8 cellular contexts compared by ENCODE assay signal in genomic region chr7:12686894-12687212, GRCh38. TPM values are rescaled to one million over a fixed set of nuclear protein-coding genes. Genes with fewer than 3 reads are reported as not detected.
A peak's percentile ranks its signal among the peaks of the same experiment; 100 is the strongest.
DNase-seq lines count a peak whose midpoint lies in the region; ATAC-seq and TF ChIP-seq lines count a peak whose summit lies in the region.

No MANE protein-coding gene starts in this region.

- peaks cover 25% of the 10 kb centered on the region for H3K36me3 Mint-ChIP-seq in MCF 10A (ENCODE audit: insufficient read depth, unreplicated experiment)

- DNase-seq in AG04449 (ENCODE audit: low read depth, low spot score): no peak
- no peak for DNase-seq in MCF 10A (ENCODE audit: unreplicated experiment)
- no peak for DNase-seq in NCI-H1417 treated with DMSO at 0.1 percent for 48 hours (lab: John Stamatoyannopoulos, UW)
- no peak for DNase-seq in GOT3 (lab: John Stamatoyannopoulos, UW)

- no peaks in the 10 kb centered on the region for H3K36me3 ChIP-seq in muscle layer of colon (ENCODE audit: insufficient read depth, low read length)

- CTCF ChIA-PET in AG04449 (lab: Yijun Ruan, JAX) (interaction anchor here (0.6 to 5.2 kb wide), 34 partner anchors 9 to 575 kb away, joined by 3 to 48 read pairs (median 4); no protein-coding TSS in a partner anchor), MCF 10A (lab: Yijun Ruan, JAX) (interaction anchor here (0.6 to 12.2 kb wide), 40 partner anchors 8 to 589 kb away, joined by 3 to 155 read pairs (median 4); no protein-coding TSS in a partner anchor)

- H3K9me3 ChIP-seq in muscle layer of colon (ENCODE audit: low read length): no peaks in the 10 kb centered on the region

- peak overlapping the region; percentile 87 for H3K4me3 Mint-ChIP-seq in MCF 10A (ENCODE audit: unreplicated experiment)

- H3K27ac Mint-ChIP-seq in MCF 10A (ENCODE audit: low read depth, unreplicated experiment): peak overlapping the region; percentile 89

- H3K4me1 ChIP-seq in muscle layer of colon (ENCODE audit: insufficient read depth, low read length): no peaks in the 10 kb centered on the region

- POLR2A ChIA-PET in AG04449 (lab: Yijun Ruan, JAX): interaction anchor here (0.7 to 0.8 kb wide), 2 partner anchors 9 to 236 kb away, joined by 3 to 4 read pairs; no protein-coding TSS in a partner anchor
- POLR2A ChIA-PET in MCF 10A (lab: Yijun Ruan, JAX): interaction anchor here (0.5 to 6.8 kb wide), 30 partner anchors 9 to 579 kb away, joined by 3 to 159 read pairs (median 4); no protein-coding TSS in a partner anchor

- H3K27ac ChIP-seq in muscle layer of colon (ENCODE audit: low read depth, low read length): peak overlapping the region; percentile 92

- TF ChIP-seq CTCF in AG04449 (IDR thresholded peaks at IDR 0.05; ENCODE audit: insufficient read depth, low read length, missing control alignments) (no peak), MCF 10A (IDR thresholded peaks at IDR 0.05; ENCODE audit: unreplicated experiment) (no peak)

- ATAC-seq in HG02884 (IDR thresholded peaks at IDR 0.05; ENCODE audit: unreplicated experiment): peak; percentile 15
- no peak for ATAC-seq in GM19035 (IDR thresholded peaks at IDR 0.05; ENCODE audit: unreplicated experiment)
- ATAC-seq in HG02642 (IDR thresholded peaks at IDR 0.05; ENCODE audit: poor library complexity, unreplicated experiment): no peak

- H3K9me3 Mint-ChIP-seq in MCF 10A (ENCODE audit: unreplicated experiment): no peaks in the 10 kb centered on the region

- peak overlapping the region; percentile 65 for H3K9ac ChIP-seq in muscle layer of colon (ENCODE audit: low read length)

- no peaks in the 10 kb centered on the region for H3K27me3 ChIP-seq in muscle layer of colon (ENCODE audit: control insufficient read depth in 1 of 2, insufficient read depth in 2 of 2, low read length in 2 of 2)

- no peaks in the 10 kb centered on the region for H3K4me1 Mint-ChIP-seq in MCF 10A (ENCODE audit: insufficient read depth, unreplicated experiment)

- H3K4me3 ChIP-seq in AG04449 (ENCODE audit: low read depth, low read length) (peak overlapping the region; percentile 81), muscle layer of colon (ENCODE audit: low read depth in 1 of 2, low read length in 2 of 2) (peak overlapping the region; percentile 60 to 85)

- intact Hi-C loops in MCF 10A (cut with micrococcal nuclease): loop anchor here (1.0 to 5.0 kb wide), 10 partner anchors 28 to 576 kb away; no protein-coding TSS in a partner anchor

- BruUV-seq in MCF 10A (replicated peaks; lab: Mats Ljungman, UMichigan): no TSS peak

- H3K27me3 Mint-ChIP-seq in MCF 10A (ENCODE audit: insufficient read depth, unreplicated experiment): no peaks in the 10 kb centered on the region

RNA-seq across cellular contexts. Expression of gene ARL4A, which starts 0.6 kb away (rescaled TPM):
- 30.7 and 42.6 TPM in 2 replicates for total RNA-seq in MCF 10A (2022)
